In the genomic region with DNA sequence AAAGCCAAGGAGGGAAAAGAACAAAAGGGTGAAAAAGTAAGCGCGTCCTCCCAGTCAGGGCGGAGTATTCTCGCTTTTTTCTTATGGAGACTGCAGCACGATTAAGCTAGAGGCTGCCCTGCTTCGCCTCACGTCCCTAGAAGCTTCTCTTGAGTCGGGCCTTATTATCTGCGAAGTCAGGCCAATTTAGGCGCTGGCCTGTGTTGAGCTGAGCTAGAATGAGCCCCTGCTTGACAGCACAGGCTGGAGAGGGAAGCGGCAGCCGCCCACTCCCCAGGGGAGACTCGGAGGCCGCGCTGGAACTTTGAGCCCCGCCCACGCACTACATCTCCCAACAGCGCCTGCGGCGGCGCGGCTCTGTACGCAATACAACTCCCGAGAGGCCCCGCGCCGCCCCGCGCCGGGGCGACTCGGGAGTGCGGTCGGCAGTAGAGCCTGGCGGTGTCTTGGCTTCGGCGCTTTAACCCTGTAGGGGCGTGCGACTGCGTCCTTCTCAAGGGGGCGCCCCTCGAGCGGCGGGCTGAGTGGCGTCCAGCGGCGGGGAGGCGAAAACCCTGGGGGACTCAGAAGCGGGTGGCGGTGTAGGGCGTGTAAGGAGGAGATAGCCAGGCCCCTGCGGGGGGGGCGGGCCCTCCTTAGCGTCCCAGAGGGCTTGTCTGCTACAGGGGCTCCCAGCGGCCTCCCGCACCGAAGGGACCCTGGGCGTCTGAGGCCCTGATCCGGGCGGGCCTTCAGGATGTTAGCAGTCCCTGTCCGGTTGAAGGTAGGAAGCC, we compare ENCODE assay signal across 8 cellular contexts. TPM values are rescaled to one million over a fixed set of nuclear protein-coding genes. Genes with fewer than 3 reads are reported as not detected.
A peak's percentile ranks its signal among the peaks of the same experiment; 100 is the strongest.
DNase-seq lines count a peak whose midpoint lies in the region; ATAC-seq and TF ChIP-seq lines count a peak whose summit lies in the region.

No MANE protein-coding gene starts in this region.

- CTCF ChIA-PET in mammary epithelial cell (lab: Charles Lee; ENCODE audit: low non-redundant PET): interaction anchor here (0.6 to 2.3 kb wide), 3 partner anchors 35 to 43 kb away, joined by 3 to 12 read pairs (median 7); no protein-coding TSS in a partner anchor

- H3K4me1 ChIP-seq in mammary epithelial cell (ENCODE audit: insufficient read depth, low read length) (peaks cover 44% of the 10 kb centered on the region), spleen (peaks cover 17 to 62% (median 46%) of the 10 kb centered on the region in 6 donors)

- peak overlapping the region; percentile 87 for H3K9ac ChIP-seq in mammary epithelial cell (ENCODE audit: insufficient read depth, low read length)

- no peaks in the 10 kb centered on the region for H3K27me3 ChIP-seq in mammary epithelial cell (ENCODE audit: insufficient read depth, low read length)
- H3K27me3 ChIP-seq in spleen (replicated peaks in 1 of 7): no peaks in the 10 kb centered on the region

- no peaks in the 10 kb centered on the region for H4K20me1 ChIP-seq in mammary epithelial cell (ENCODE audit: insufficient read depth, low read length)

- peak overlapping the region; percentile 92 for H2AFZ ChIP-seq in mammary epithelial cell (ENCODE audit: low read depth, low read length)

- no peak for TF ChIP-seq CTCF in WI38 (IDR thresholded peaks at IDR 0.05; ENCODE audit: low read depth, low read length)
- TF ChIP-seq CTCF in mammary epithelial cell (conservative IDR thresholded peaks at IDR 0.05 in 1 of 2, IDR thresholded peaks at IDR 0.05 in 1 of 2; ENCODE audit: extremely low read depth in 1 of 2, insufficient read depth in 1 of 2, low read depth in 1 of 2, low read length in 2 of 2): peak in 1 of 2 donors; percentile 3
- TF ChIP-seq CTCF in spleen (IDR thresholded peaks at IDR 0.05 in 8 of 11, conservative IDR thresholded peaks at IDR 0.05 in 3 of 11): peak in 4 of 11 experiments; percentile 9 to 36 (median 15)

- WGBS in mammary epithelial cell (ENCODE audit: low coverage, missing lambda C conversion rate): 2% methylated on average over 24 of the region's 61 CpGs
- WGBS in spleen, 5 donors: 0% methylated on average over 24 to 61 of the region's 61 CpGs

- H3K4me2 ChIP-seq in mammary epithelial cell (ENCODE audit: insufficient read depth, low read depth, low read length): peak overlapping the region; percentile 81

- peak in 2 of 3 donors; percentile 62 to 63 for TF ChIP-seq POLR2A in spleen (IDR thresholded peaks at IDR 0.05)

- peak overlapping the region; percentile 97 for H3K4me3 ChIP-seq in WI38 (ENCODE audit: low read depth, low read length)
- peak overlapping the region; percentile 55 to 83 (median 79) for H3K4me3 ChIP-seq in mammary epithelial cell (replicated peaks in 1 of 3; ENCODE audit: insufficient read depth in 1 of 3, low read depth in 2 of 3, low read length in 3 of 3)
- peak overlapping the region; percentile 63 to 92 (median 74) for H3K4me3 ChIP-seq in spleen

- dilution Hi-C loops in mammary epithelial cell (cut with HindIII; ENCODE audit: low sequenced_read_pairs): no loop called here

- BruUV-seq in mammary epithelial cell (replicated peaks; lab: Mats Ljungman, UMichigan): TSS peak; percentile 47

- H3K36me3 ChIP-seq in mammary epithelial cell (ENCODE audit: insufficient read depth, low read length) (no peaks in the 10 kb centered on the region), spleen (peaks cover 0 to 32% (median 24%) of the 10 kb centered on the region in 6 donors)

- intact Hi-C loops in mammary epithelial cell (cut with micrococcal nuclease) (loop anchor here (1.0 to 5.0 kb wide), 6 partner anchors 9 to 224 kb away; a partner anchor contains a TSS), spleen (cut with DNase I; ENCODE audit: low total_unique reads) (no loop called here)

- ATAC-seq in GM18868 (IDR thresholded peaks at IDR 0.05; ENCODE audit: unreplicated experiment) (peak; percentile 57), HG03103 (IDR thresholded peaks at IDR 0.05; ENCODE audit: low read depth, unreplicated experiment) (peak; percentile 53)

- H3K9me3 ChIP-seq in mammary epithelial cell (replicated peaks; ENCODE audit: insufficient read depth, low read length): peaks cover 9% of the 10 kb centered on the region
- H3K9me3 ChIP-seq in spleen: peaks cover 0 to 20% (median 12%) of the 10 kb centered on the region in 8 donors

- peaks cover 59% of the 10 kb centered on the region for H3K79me2 ChIP-seq in mammary epithelial cell (ENCODE audit: insufficient read depth, low read length)

- H3K27ac ChIP-seq in mammary epithelial cell (ENCODE audit: insufficient read depth, low read depth, low read length) (peak overlapping the region; percentile 82), spleen (peak overlapping the region; percentile 87 to 99 (median 96))

- peak; percentile 88 for DNase-seq in AG08395 (ENCODE audit: low spot score)
- peak; percentile 92 for DNase-seq in NCI-H2196 (lab: John Stamatoyannopoulos, UW; ENCODE audit: unreplicated experiment)
- peak; percentile 87 for DNase-seq in mammary epithelial cell
- DNase-seq in inferior parietal cortex (ENCODE audit: extremely low spot score): peak; percentile 93
- peak; percentile 97 for DNase-seq in spleen

- in situ Hi-C loops in mammary epithelial cell (cut with MboI; ENCODE audit: low sequenced_read_pairs in 2 of 2): no loop called here

RNA-seq across cellular contexts. Expression of a gene that starts 0.9 kb away (rescaled TPM):
- 10 to 100 TPM; 12.4 to 24.8 TPM for total RNA-seq in mammary epithelial cell
- polyA plus RNA-seq in mammary epithelial cell: 6.3 TPM
- 19.7 TPM for polyA minus RNA-seq in mammary epithelial cell
- 10 to 100 TPM; 15.3 to 32.1 (median 20.3) TPM for total RNA-seq in spleen
- polyA plus RNA-seq in spleen: 1 to 10 TPM; 2.8 to 5.5 (median 3.4) TPM

RNA-seq across cellular contexts. Expression of a gene that starts 24.7 kb away (rescaled TPM):
- total RNA-seq in mammary epithelial cell (100 to 1,000 TPM in 1 of 2 donors, 10 to 100 TPM in 1; 35.2 to 133 TPM), spleen (100 to 1,000 TPM in 5 of 7 donors, 10 to 100 TPM in 2; 75.8 to 143 (median 109) TPM)
- polyA plus RNA-seq in mammary epithelial cell (98.1 TPM), spleen (10 to 100 TPM; 58.2 to 83.2 (median 75.8) TPM)
- polyA minus RNA-seq in mammary epithelial cell: 122 TPM

RNA-seq across cellular contexts. Expression of a gene that starts 55.8 kb away (rescaled TPM):
- total RNA-seq in mammary epithelial cell: 1 to 10 TPM in 1 of 2 donors, under 1 TPM in 1; 0.24 to 1.5 TPM
- polyA plus RNA-seq in mammary epithelial cell: 0.56 TPM
- polyA minus RNA-seq in mammary epithelial cell: not detected
- 10 to 100 TPM in 4 of 7 donors, 1 to 10 TPM in 3; 9.1 to 19.6 (median 17.6) TPM for total RNA-seq in spleen
- polyA plus RNA-seq in spleen: 10 to 100 TPM in 1 of 3 donors, 1 to 10 TPM in 2; 4.6 to 11.0 (median 6.6) TPM

Comparison
In these comparisons a context has a peak if more than half of its experiments do, and no peak if none do; other contexts are left out.
1. Peak in every context shown above with its lines: DNase-seq, ATAC-seq, H3K4me3 ChIP-seq and H3K27ac ChIP-seq.
2. RNA of a gene that starts 55.8 kb away (total RNA-seq): 9.1 to 19.6 TPM in spleen; 0.24 to 1.5 TPM in mammary epithelial cell; every median in the first group is over 4 times any median in the second.